Comparison of ENCODE assay signal across 22 cellular contexts in genomic region chr18:35782926-35783325, GRCh38.
"Had no signal": no experiment of that assay in that cellular context is flagged by ENCODE, and none has a peak within 500 bp of the region (broad histone marks: within the 10 kb centered on the region; RNA-seq: fewer than 3 reads in every experiment).

No MANE protein-coding gene starts in this region.

- H3K9me3 ChIP-seq: colonic mucosa, gastroesophageal sphincter, left ventricle myocardium inferior, lower lobe of right lung, pancreas, testis, tibial nerve, upper lobe of right lung, vagina had no signal

- DNase-seq: colonic mucosa; dermis blood vessel endothelial cell; glutamatergic neuron; kidney; left cardiac atrium; left ventricle myocardium inferior; lower lobe of right lung; mesenchymal stem cell; midbrain; occipital lobe; pancreas; right cardiac atrium; small intestine; stimulated activated CD4-positive, alpha-beta T cell treated with anti-CD3 and anti-CD28 coated beads, Interleukin-2, amount 100 ng/mL, for 48 hours; testis; upper lobe of right lung had no signal

- H3K27ac Mint-ChIP-seq: nephron; progenitor cell of endocrine pancreas; stimulated activated naive CD8-positive, alpha-beta T cell treated with anti-CD3 and anti-CD28 coated beads, Interleukin-15, Interleukin-2, amounts not matched to agents 100 ng/mL and 50 ng/mL, for 24 hours had no signal

- H3K27ac ChIP-seq: colonic mucosa, gastroesophageal sphincter, left ventricle myocardium inferior, lower lobe of right lung, pancreas, testis, tibial nerve, upper lobe of right lung, vagina had no signal

- H3K4me1 Mint-ChIP-seq: nephron had no signal

- H3K4me3 ChIP-seq: colonic mucosa, gastroesophageal sphincter, left ventricle myocardium inferior, lower lobe of right lung, pancreas, testis, tibial nerve, upper lobe of right lung, vagina had no signal

- H3K27me3 ChIP-seq: colonic mucosa, gastroesophageal sphincter, pancreas, testis, tibial nerve, vagina had no signal

- H3K36me3 ChIP-seq: colonic mucosa, gastroesophageal sphincter, left ventricle myocardium inferior, lower lobe of right lung, pancreas, tibial nerve, upper lobe of right lung, vagina had no signal

- H3K4me1 ChIP-seq: colonic mucosa, gastroesophageal sphincter, left ventricle myocardium inferior, lower lobe of right lung, pancreas, testis, tibial nerve, upper lobe of right lung, vagina had no signal

- H3K4me3 Mint-ChIP-seq: nephron; stimulated activated naive CD8-positive, alpha-beta T cell treated with anti-CD3 and anti-CD28 coated beads, Interleukin-15, Interleukin-2, amounts not matched to agents 100 ng/mL and 50 ng/mL, for 24 hours had no signal

- H3K9me3 Mint-ChIP-seq: nephron; stimulated activated naive CD8-positive, alpha-beta T cell treated with anti-CD3 and anti-CD28 coated beads, Interleukin-15, Interleukin-2, amounts not matched to agents 100 ng/mL and 50 ng/mL, for 24 hours had no signal

- ATAC-seq: gastroesophageal sphincter, left cardiac atrium, lower lobe of right lung, pancreas, right cardiac atrium, upper lobe of right lung had no signal
